In genomic region chr6:149967999-149968398, GRCh38 we compare ENCODE assay signal across 2 cellular contexts.
TF ChIP-seq lines count a peak whose summit lies in the region.

No MANE protein-coding gene starts in this region.

TF ChIP-seq in HEK293, 187 proteins besides CTCF, POLR2A, EP300 and RAD21:
- TF ChIP-seq EGR2 (tag by site-specific recombination; IDR thresholded peaks at IDR 0.05; ENCODE audit: low read depth) (peak; percentile 48), ZFHX2 (tag by site-specific recombination; conservative IDR thresholded peaks at IDR 0.05) (peak; percentile 50)

TF ChIP-seq in K562, 482 proteins besides CTCF, POLR2A, EP300 and RAD21:
- TF ChIP-seq, protein P1, sequence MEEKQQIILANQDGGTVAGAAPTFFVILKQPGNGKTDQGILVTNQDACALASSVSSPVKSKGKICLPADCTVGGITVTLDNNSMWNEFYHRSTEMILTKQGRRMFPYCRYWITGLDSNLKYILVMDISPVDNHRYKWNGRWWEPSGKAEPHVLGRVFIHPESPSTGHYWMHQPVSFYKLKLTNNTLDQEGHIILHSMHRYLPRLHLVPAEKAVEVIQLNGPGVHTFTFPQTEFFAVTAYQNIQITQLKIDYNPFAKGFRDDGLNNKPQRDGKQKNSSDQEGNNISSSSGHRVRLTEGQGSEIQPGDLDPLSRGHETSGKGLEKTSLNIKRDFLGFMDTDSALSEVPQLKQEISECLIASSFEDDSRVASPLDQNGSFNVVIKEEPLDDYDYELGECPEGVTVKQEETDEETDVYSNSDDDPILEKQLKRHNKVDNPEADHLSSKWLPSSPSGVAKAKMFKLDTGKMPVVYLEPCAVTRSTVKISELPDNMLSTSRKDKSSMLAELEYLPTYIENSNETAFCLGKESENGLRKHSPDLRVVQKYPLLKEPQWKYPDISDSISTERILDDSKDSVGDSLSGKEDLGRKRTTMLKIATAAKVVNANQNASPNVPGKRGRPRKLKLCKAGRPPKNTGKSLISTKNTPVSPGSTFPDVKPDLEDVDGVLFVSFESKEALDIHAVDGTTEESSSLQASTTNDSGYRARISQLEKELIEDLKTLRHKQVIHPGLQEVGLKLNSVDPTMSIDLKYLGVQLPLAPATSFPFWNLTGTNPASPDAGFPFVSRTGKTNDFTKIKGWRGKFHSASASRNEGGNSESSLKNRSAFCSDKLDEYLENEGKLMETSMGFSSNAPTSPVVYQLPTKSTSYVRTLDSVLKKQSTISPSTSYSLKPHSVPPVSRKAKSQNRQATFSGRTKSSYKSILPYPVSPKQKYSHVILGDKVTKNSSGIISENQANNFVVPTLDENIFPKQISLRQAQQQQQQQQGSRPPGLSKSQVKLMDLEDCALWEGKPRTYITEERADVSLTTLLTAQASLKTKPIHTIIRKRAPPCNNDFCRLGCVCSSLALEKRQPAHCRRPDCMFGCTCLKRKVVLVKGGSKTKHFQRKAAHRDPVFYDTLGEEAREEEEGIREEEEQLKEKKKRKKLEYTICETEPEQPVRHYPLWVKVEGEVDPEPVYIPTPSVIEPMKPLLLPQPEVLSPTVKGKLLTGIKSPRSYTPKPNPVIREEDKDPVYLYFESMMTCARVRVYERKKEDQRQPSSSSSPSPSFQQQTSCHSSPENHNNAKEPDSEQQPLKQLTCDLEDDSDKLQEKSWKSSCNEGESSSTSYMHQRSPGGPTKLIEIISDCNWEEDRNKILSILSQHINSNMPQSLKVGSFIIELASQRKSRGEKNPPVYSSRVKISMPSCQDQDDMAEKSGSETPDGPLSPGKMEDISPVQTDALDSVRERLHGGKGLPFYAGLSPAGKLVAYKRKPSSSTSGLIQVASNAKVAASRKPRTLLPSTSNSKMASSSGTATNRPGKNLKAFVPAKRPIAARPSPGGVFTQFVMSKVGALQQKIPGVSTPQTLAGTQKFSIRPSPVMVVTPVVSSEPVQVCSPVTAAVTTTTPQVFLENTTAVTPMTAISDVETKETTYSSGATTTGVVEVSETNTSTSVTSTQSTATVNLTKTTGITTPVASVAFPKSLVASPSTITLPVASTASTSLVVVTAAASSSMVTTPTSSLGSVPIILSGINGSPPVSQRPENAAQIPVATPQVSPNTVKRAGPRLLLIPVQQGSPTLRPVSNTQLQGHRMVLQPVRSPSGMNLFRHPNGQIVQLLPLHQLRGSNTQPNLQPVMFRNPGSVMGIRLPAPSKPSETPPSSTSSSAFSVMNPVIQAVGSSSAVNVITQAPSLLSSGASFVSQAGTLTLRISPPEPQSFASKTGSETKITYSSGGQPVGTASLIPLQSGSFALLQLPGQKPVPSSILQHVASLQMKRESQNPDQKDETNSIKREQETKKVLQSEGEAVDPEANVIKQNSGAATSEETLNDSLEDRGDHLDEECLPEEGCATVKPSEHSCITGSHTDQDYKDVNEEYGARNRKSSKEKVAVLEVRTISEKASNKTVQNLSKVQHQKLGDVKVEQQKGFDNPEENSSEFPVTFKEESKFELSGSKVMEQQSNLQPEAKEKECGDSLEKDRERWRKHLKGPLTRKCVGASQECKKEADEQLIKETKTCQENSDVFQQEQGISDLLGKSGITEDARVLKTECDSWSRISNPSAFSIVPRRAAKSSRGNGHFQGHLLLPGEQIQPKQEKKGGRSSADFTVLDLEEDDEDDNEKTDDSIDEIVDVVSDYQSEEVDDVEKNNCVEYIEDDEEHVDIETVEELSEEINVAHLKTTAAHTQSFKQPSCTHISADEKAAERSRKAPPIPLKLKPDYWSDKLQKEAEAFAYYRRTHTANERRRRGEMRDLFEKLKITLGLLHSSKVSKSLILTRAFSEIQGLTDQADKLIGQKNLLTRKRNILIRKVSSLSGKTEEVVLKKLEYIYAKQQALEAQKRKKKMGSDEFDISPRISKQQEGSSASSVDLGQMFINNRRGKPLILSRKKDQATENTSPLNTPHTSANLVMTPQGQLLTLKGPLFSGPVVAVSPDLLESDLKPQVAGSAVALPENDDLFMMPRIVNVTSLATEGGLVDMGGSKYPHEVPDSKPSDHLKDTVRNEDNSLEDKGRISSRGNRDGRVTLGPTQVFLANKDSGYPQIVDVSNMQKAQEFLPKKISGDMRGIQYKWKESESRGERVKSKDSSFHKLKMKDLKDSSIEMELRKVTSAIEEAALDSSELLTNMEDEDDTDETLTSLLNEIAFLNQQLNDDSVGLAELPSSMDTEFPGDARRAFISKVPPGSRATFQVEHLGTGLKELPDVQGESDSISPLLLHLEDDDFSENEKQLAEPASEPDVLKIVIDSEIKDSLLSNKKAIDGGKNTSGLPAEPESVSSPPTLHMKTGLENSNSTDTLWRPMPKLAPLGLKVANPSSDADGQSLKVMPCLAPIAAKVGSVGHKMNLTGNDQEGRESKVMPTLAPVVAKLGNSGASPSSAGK (IDR thresholded peaks at IDR 0.05): 0 out of 2 replicates have a peak, but pooled peaks have one; percentile 18
- TF ChIP-seq, protein P2, sequence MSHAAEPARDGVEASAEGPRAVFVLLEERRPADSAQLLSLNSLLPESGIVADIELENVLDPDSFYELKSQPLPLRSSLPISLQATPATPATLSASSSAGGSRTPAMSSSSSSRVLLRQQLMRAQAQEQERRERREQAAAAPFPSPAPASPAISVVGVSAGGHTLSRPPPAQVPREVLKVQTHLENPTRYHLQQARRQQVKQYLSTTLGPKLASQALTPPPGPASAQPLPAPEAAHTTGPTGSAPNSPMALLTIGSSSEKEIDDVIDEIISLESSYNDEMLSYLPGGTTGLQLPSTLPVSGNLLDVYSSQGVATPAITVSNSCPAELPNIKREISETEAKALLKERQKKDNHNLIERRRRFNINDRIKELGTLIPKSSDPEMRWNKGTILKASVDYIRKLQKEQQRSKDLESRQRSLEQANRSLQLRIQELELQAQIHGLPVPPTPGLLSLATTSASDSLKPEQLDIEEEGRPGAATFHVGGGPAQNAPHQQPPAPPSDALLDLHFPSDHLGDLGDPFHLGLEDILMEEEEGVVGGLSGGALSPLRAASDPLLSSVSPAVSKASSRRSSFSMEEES (CRISPR knock-in tag; IDR thresholded peaks at IDR 0.05): peak; percentile 61
